In genomic region chr22:36143956-36144355, GRCh38 we compare ENCODE assay signal across 18 cellular contexts. TPM values are rescaled to one million over a fixed set of nuclear protein-coding genes. Genes with fewer than 3 reads are reported as not detected.
"Had no signal": no experiment of that assay in that cellular context is flagged by ENCODE, and none has a peak within 500 bp of the region (broad histone marks: within the 10 kb centered on the region; RNA-seq: fewer than 3 reads in every experiment).

No MANE protein-coding gene starts in this region.

- DNase-seq: activated CD4-positive, alpha-beta T cell treated with anti-CD3 and anti-CD28 coated beads for 48 hours; activated effector memory CD4-positive, alpha-beta T cell treated with Interleukin-2 at 50 U/mL for 16 hours; effector memory CD4-positive, alpha-beta T cell; foreskin keratinocyte; glutamatergic neuron; kidney; left lung; mucosa of descending colon; SK-N-SH; T-helper 1 cell had no signal

- H3K4me3 ChIP-seq: left lung, mucosa of descending colon, right atrium auricular region, thyroid gland, vagina had no signal

- H3K9me3 ChIP-seq: left lung, mucosa of descending colon, right atrium auricular region, SK-N-SH, thyroid gland, vagina had no signal

- H3K27ac Mint-ChIP-seq: dendritic cell treated with granulocyte-macrophage colony-stimulating factor and Interleukin-4, amounts not matched to agents 40 ng/mL and 50 ng/mL, for 4 days; nephron; progenitor cell of endocrine pancreas had no signal

- H3K9me3 Mint-ChIP-seq: dendritic cell treated with granulocyte-macrophage colony-stimulating factor and Interleukin-4, amounts not matched to agents 40 ng/mL and 50 ng/mL, for 4 days; nephron had no signal

- H3K4me3 Mint-ChIP-seq: dendritic cell treated with granulocyte-macrophage colony-stimulating factor and Interleukin-4, amounts not matched to agents 40 ng/mL and 50 ng/mL, for 4 days; nephron had no signal

- ATAC-seq: foreskin keratinocyte, left lung, mucosa of descending colon had no signal

- H3K4me1 ChIP-seq: foreskin keratinocyte had no signal

- H3K27me3 ChIP-seq: left lung, right atrium auricular region, thyroid gland, vagina had no signal

- H3K27me3 Mint-ChIP-seq: dendritic cell treated with granulocyte-macrophage colony-stimulating factor and Interleukin-4, amounts not matched to agents 40 ng/mL and 50 ng/mL, for 4 days had no signal

- H3K27ac ChIP-seq: foreskin keratinocyte, left lung, right atrium auricular region, thyroid gland, vagina had no signal

RNA-seq across cellular contexts. Expression of gene APOL3, which starts 16.6 kb away (rescaled TPM):
- total RNA-seq: bronchial epithelial cell, progenitor cell of endocrine pancreas had no signal

RNA-seq across cellular contexts. Expression of gene APOL4, which starts 57.7 kb away (rescaled TPM):
- total RNA-seq: astrocyte, foreskin keratinocyte, progenitor cell of endocrine pancreas had no signal
- polyA plus RNA-seq: foreskin keratinocyte had no signal
